Comparison of ENCODE assay signal across 12 cellular contexts in genomic region chr11:26947379-26947844, GRCh38. TPM values are rescaled to one million over a fixed set of nuclear protein-coding genes. Genes with fewer than 3 reads are reported as not detected.
DNase-seq lines count a peak whose midpoint lies in the region; ATAC-seq and TF ChIP-seq lines count a peak whose summit lies in the region.
"Had no signal": no experiment of that assay in that cellular context is flagged by ENCODE, and none has a peak within 500 bp of the region (broad histone marks: within the 10 kb centered on the region; RNA-seq: fewer than 3 reads in every experiment).

No MANE protein-coding gene starts in this region.

- no peaks in the 10 kb centered on the region for H3K36me3 ChIP-seq in heart left ventricle

- H3K4me3 ChIP-seq in heart left ventricle (no peak overlapping the region), retinal pigment epithelial cell (ENCODE audit: low read length) (no peak overlapping the region)

- ATAC-seq in heart left ventricle (peak; percentile 90 to 94 (median 90)), HG03159 (IDR thresholded peaks at IDR 0.05; ENCODE audit: unreplicated experiment) (no peak)
- ATAC-seq: stimulated activated effector memory CD8-positive, alpha-beta T cell treated with anti-CD3 and anti-CD28 coated beads, Interleukin-12 subunit alpha, Interleukin-12 subunit beta, amount 100 ng/mL, for 72 hours had no signal

- H3K27ac ChIP-seq in heart left ventricle = peak overlapping the region in 7 of 12 donors; percentile 40 to 66 (median 60)

- no peaks in the 10 kb centered on the region for H3K9me3 ChIP-seq in heart left ventricle

- intact Hi-C loops in heart left ventricle (cut with DNase I) = no loop called here

- TF ChIP-seq CTCF in heart left ventricle (IDR thresholded peaks at IDR 0.05) (no peak), retinal pigment epithelial cell (conservative IDR thresholded peaks at IDR 0.05; ENCODE audit: low read depth, low read length) (no peak), GM13977 (IDR thresholded peaks at IDR 0.05; ENCODE audit: extremely low read depth, insufficient read depth, missing control alignments) (no peak)

- in situ Hi-C loops in GM13977 (cut with MboI; ENCODE audit: low pct_unique_long_range_greater_than_20kb, low sequenced_read_pairs, unreplicated experiment) = no loop called here

- peaks cover 0 to 15% (median 0%) of the 10 kb centered on the region in 12 donors for H3K4me1 ChIP-seq in heart left ventricle

- no peaks in the 10 kb centered on the region for H3K27me3 ChIP-seq in heart left ventricle

- 48 to 72% (median 58%) methylated on average over 2 of the region's 2 CpGs for WGBS in heart left ventricle, 4 donors

- no peak for TF ChIP-seq POLR2A in heart left ventricle (IDR thresholded peaks at IDR 0.05)

- DNase-seq in Daoy (ENCODE audit: low read depth) (peak; percentile 75), amniotic stem cell (lab: John Stamatoyannopoulos, UW) (peak; percentile 96), heart left ventricle (peak in 4 of 5 donors; percentile 45 to 65 (median 50)), retinal pigment epithelial cell (ENCODE audit: low read depth) (peak; percentile 66), NCI-H2081 (lab: John Stamatoyannopoulos, UW) (no peak), GM13977 (ENCODE audit: low spot score) (no peak)
- DNase-seq in effector CD4-positive, alpha-beta T cell = no peak
- DNase-seq: activated naive CD4-positive, alpha-beta T cell treated with Interleukin-2 at 50 U/mL for 16 hours; CD8-positive, alpha-beta memory T cell; head of caudate nucleus had no signal

RNA-seq across cellular contexts. Expression of gene FIBIN, which starts 46.5 kb away (rescaled TPM):
- 0.11 and 0.60 TPM in 2 replicates for total RNA-seq in Daoy (2014; rRNA removed; shearing (Covaris generic))
- total RNA-seq in heart left ventricle = 10 to 100 TPM in 3 of 9 donors, 1 to 10 TPM in 6; 5.5 to 16.4 (median 8.3) TPM
- polyA plus RNA-seq in heart left ventricle = 1 to 10 TPM; 5.4 to 5.7 TPM
- total RNA-seq: CD8-positive, alpha-beta memory T cell had no signal
- polyA plus RNA-seq: CD8-positive, alpha-beta memory T cell had no signal

Comparison
In these comparisons a context has a peak if more than half of its experiments do, and no peak if none do; other contexts are left out.
1. DNase-seq: peak in Daoy (single experiment), amniotic stem cell (single experiment), heart left ventricle (4 of 5) and retinal pigment epithelial cell (single experiment); none in NCI-H2081 (0 of 2), effector CD4-positive, alpha-beta T cell (single experiment) and GM13977 (single experiment).